Comparison of ENCODE assay signal across 10 cellular contexts in genomic region chr15:89468808-89469207, GRCh38. TPM values are rescaled to one million over a fixed set of nuclear protein-coding genes. Genes with fewer than 3 reads are reported as not detected.
A peak's percentile ranks its signal among the peaks of the same experiment; 100 is the strongest.
DNase-seq lines count a peak whose midpoint lies in the region; FAIRE-seq and TF ChIP-seq lines count a peak whose summit lies in the region.
"Not testable (repeated sequence)": the region's sequence is repeated elsewhere in the genome, so short reads cannot be mapped to it uniquely, and the experiment has no call there.
"Had no signal": no experiment of that assay in that cellular context is flagged by ENCODE, and none has a peak within 500 bp of the region (broad histone marks: within the 10 kb centered on the region; RNA-seq: fewer than 3 reads in every experiment).

No MANE protein-coding gene starts in this region.

- not testable (repeated sequence) for H3F3A ChIP-seq in GM23248 (ENCODE audit: insufficient read depth); PC-9 (ENCODE audit: insufficient read depth, low read depth)

- H4K20me1 ChIP-seq in GM23248 (ENCODE audit: insufficient read depth); PC-9 (ENCODE audit: insufficient read depth); keratinocyte (ENCODE audit: control insufficient read depth, extremely low read depth, insufficient read depth, low read length): not testable (repeated sequence)

- 0% methylated on average over 1 of the region's 1 CpG for WGBS in GM23248 (ENCODE audit: low coverage in 1 of 2, low lambda C conversion rate in 2 of 2, missing lambda C conversion rate in 2 of 2), 2 experiments

- H3K27ac ChIP-seq in GM23248; keratinocyte (ENCODE audit: control insufficient read depth, insufficient read depth, low read length): not testable (repeated sequence)
- H3K27ac ChIP-seq in HUES6 (ENCODE audit: low read depth, low read length) (peak overlapping the region; percentile 60; the same call in 1 of the 2 replicates), PC-9 (peak overlapping the region; percentile 4; the same call in 1 of the 2 replicates)

- H3K27me3 ChIP-seq in GM23248 (replicated peaks; ENCODE audit: insufficient read depth) (peaks cover 55% of the 10 kb centered on the region), keratinocyte (ENCODE audit: control insufficient read depth, extremely low read depth, insufficient read depth, low read length) (peaks cover 14% of the 10 kb centered on the region)
- not testable (repeated sequence) for H3K27me3 ChIP-seq in HUES6 (ENCODE audit: control insufficient read depth, insufficient read depth, low read length); PC-9 (ENCODE audit: insufficient read depth, low read depth); bronchial epithelial cell (ENCODE audit: control insufficient read depth, insufficient read depth, low read length)

- CTCF ChIA-PET in PC-9 (lab: Charles Lee) = not testable (repeated sequence)

- not testable (repeated sequence) for BruUV-seq in PC-9 (replicated peaks; lab: Mats Ljungman, UMichigan)

- peak; percentile 25 for DNase-seq in GM23248
- DNase-seq in PC-9 = peak in 1 of 2 experiments; percentile 73
- DNase-seq in amniotic epithelial cell (ENCODE audit: low read depth) = peak; percentile 10
- DNase-seq in bronchial epithelial cell (ENCODE audit: low read depth) = peak; percentile 81
- DNase-seq in fibroblast of the aortic adventitia (ENCODE audit: low read depth) = peak; percentile 4
- DNase-seq in keratinocyte (ENCODE audit: low read depth, low spot score) = not testable (repeated sequence)

- not testable (repeated sequence) for H2AFZ ChIP-seq in GM23248; PC-9; keratinocyte (ENCODE audit: control insufficient read depth, low read length)

- H3K4me1 ChIP-seq in GM23248 (ENCODE audit: insufficient read depth); keratinocyte (ENCODE audit: control insufficient read depth, extremely low read depth, insufficient read depth, low read length): not testable (repeated sequence)
- H3K4me1 ChIP-seq in HUES6 (ENCODE audit: control insufficient read depth, insufficient read depth, low read length) (peaks cover 25% of the 10 kb centered on the region), PC-9 (replicated peaks; ENCODE audit: insufficient read depth) (peaks cover 13% of the 10 kb centered on the region; the same call in 1 of the 2 replicates)

- H3K9me3 ChIP-seq in GM23248 (ENCODE audit: low read depth); HUES6 (ENCODE audit: control insufficient read depth, insufficient read depth, low read depth, low read length); PC-9 (ENCODE audit: insufficient read depth, low read depth); keratinocyte (ENCODE audit: control insufficient read depth, low read depth, low read length): not testable (repeated sequence)

- H3K4me3 ChIP-seq in GM23248; PC-9; bronchial epithelial cell (ENCODE audit: low read depth, low read length); fibroblast of the aortic adventitia (ENCODE audit: low read depth, low read length); keratinocyte (ENCODE audit: control insufficient read depth in 2 of 3, extremely low read depth in 1 of 3, insufficient read depth in 2 of 3, low read depth in 1 of 3, low read length in 3 of 3): not testable (repeated sequence)
- peak overlapping the region; percentile 23; the same call in 1 of the 2 replicates for H3K4me3 ChIP-seq in HUES6 (ENCODE audit: low read depth, low read length)

- H3K9ac ChIP-seq in GM23248; keratinocyte (ENCODE audit: control insufficient read depth, extremely low read depth, insufficient read depth, low read length): not testable (repeated sequence)
- peak overlapping the region; percentile 13 for H3K9ac ChIP-seq in HUES6 (ENCODE audit: low read length)

- POLR2A ChIA-PET in PC-9 (lab: Charles Lee; ENCODE audit: unreplicated experiment) = not testable (repeated sequence)

- intact Hi-C loops in PC-9 (cut with micrococcal nuclease; ENCODE audit: unreplicated experiment) = not testable (repeated sequence)

- not testable (repeated sequence) for H3K9me1 ChIP-seq in keratinocyte (ENCODE audit: control insufficient read depth, extremely low read depth, insufficient read depth, low read length)

- H3K79me2 ChIP-seq in GM23248 (ENCODE audit: insufficient read depth); PC-9 (ENCODE audit: low read depth); keratinocyte (ENCODE audit: control insufficient read depth, insufficient read depth, low read length): not testable (repeated sequence)

- not testable (repeated sequence) for H3K4me2 ChIP-seq in GM23248 (ENCODE audit: unreplicated experiment); keratinocyte (ENCODE audit: control insufficient read depth, extremely low read depth, insufficient read depth, low read depth, low read length)
- 0 out of 2 replicates have a peak overlapping the region, but pooled peaks have one; percentile 1 for H3K4me2 ChIP-seq in PC-9

- not testable (repeated sequence) for H3K9me2 ChIP-seq in GM23248 (ENCODE audit: insufficient read depth); PC-9 (ENCODE audit: insufficient read depth)

- dilution Hi-C loops in keratinocyte (cut with MboI; ENCODE audit: extremely low pct_ligation_motif_present, low sequenced_read_pairs) = not testable (repeated sequence)

- in situ Hi-C loops in GM23248 (cut with MboI) = not testable (repeated sequence)

- not testable (repeated sequence) for FAIRE-seq in bronchial epithelial cell (lab: Jason Lieb, UNC)
- peak; percentile 86 for FAIRE-seq in keratinocyte (lab: Jason Lieb, UNC)

- not testable (repeated sequence) for TF ChIP-seq CTCF in PC-9 (conservative IDR thresholded peaks at IDR 0.05); bronchial epithelial cell (IDR thresholded peaks at IDR 0.05; ENCODE audit: insufficient read depth, low read length, severe bottlenecking); fibroblast of the aortic adventitia (IDR thresholded peaks at IDR 0.05; ENCODE audit: insufficient read depth, low read length); keratinocyte (optimal IDR thresholded peaks at IDR 0.05 in 1 of 3, IDR thresholded peaks at IDR 0.05 in 1 of 3, conservative IDR thresholded peaks at IDR 0.05 in 1 of 3; ENCODE audit: extremely low read depth in 1 of 3, insufficient read depth in 2 of 3, low read length in 3 of 3)

- H3K36me3 ChIP-seq in GM23248 (ENCODE audit: low read depth); HUES6 (ENCODE audit: control insufficient read depth, insufficient read depth, low read length); PC-9 (ENCODE audit: low read depth); bronchial epithelial cell (ENCODE audit: control insufficient read depth, insufficient read depth, low read length); keratinocyte (ENCODE audit: control insufficient read depth in 2 of 2, extremely low read depth in 1 of 2, insufficient read depth in 2 of 2, low read length in 2 of 2): not testable (repeated sequence)

RNA-seq across cellular contexts. Expression of gene RHCG, which starts 27.6 kb away (rescaled TPM):
- total RNA-seq in GM23248 (2014; rRNA removed; shearing (Covaris generic)) = not detected in 2 replicates
- polyA plus RNA-seq in GM23248 (2016; fragmentation: Nextera tagmentation; extraction: Ambion mirVana) (not detected in 2 replicates), keratinocyte (6.9 to 41.3 TPM (median 8.9 TPM) in 3 replicates)
- total RNA-seq in PC-9 (2021) (0.26 and 0.60 TPM in 2 replicates), bronchial epithelial cell (247 and 322 TPM in 2 replicates), fibroblast of the aortic adventitia (ENCODE audit: low replicate concordance) (not detected in 2 replicates)
- polyA plus RNA-seq in keratinocyte (2011; ENCODE audit: low read depth) = 21.5 TPM
- 5.2 and 8.2 TPM in 2 replicates for polyA plus RNA-seq in keratinocyte (2011; cell fraction: cytosol; rRNA removed)
- 19.5 and 31.0 TPM in 2 replicates for polyA plus RNA-seq in keratinocyte (2011; cell fraction: nucleus; rRNA removed)
- 7.5 and 72.5 TPM in 2 replicates for polyA plus RNA-seq in keratinocyte (2012; ENCODE audit: low replicate concordance)
- polyA minus RNA-seq in keratinocyte = 17.8 to 79.6 TPM (median 20.1 TPM) in 3 replicates
- polyA minus RNA-seq in keratinocyte (2011; cell fraction: cytosol; rRNA and poly(A)+ RNA removed) = 12.1 TPM
- polyA minus RNA-seq in keratinocyte (2011; cell fraction: nucleus; rRNA and poly(A)+ RNA removed) = 17.7 and 35.1 TPM in 2 replicates
- total RNA-seq: CD8-positive, alpha-beta memory T cell; H7; K562 had no signal
- polyA plus RNA-seq: CD8-positive, alpha-beta memory T cell; K562 had no signal

Comparison
In these comparisons a context has a peak if more than half of its experiments do, and no peak if none do; other contexts are left out.
1. RNA of gene RHCG, which starts 27.6 kb away (total RNA-seq): 247 to 322 TPM in bronchial epithelial cell; 0.26 to 0.60 TPM in PC-9, not detected in GM23248 and not detected in fibroblast of the aortic adventitia; every median in the first group is over 100 times any median in the second.